ENCODE assay signal across 9 cellular contexts in the genomic region with DNA sequence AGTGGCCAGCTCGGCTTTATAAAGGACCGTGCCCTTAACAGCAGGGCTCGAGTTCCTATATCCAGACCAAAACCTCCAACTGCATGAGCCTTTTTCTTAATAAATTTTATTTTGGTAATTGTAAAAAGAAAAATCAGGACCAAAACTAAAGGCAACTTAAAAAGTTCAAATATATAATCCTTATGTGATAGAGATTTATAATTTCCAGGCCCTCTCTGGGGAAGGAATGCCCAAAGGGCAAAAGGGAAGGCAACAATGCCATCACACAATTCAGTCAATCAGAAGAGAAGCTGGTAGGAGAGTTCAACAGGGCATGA. TPM values are rescaled to one million over a fixed set of nuclear protein-coding genes. Genes with fewer than 3 reads are reported as not detected.
DNase-seq lines count a peak whose midpoint lies in the region; ATAC-seq and TF ChIP-seq lines count a peak whose summit lies in the region.
"Had no signal": no experiment of that assay in that cellular context is flagged by ENCODE, and none has a peak within 500 bp of the region (broad histone marks: within the 10 kb centered on the region; RNA-seq: fewer than 3 reads in every experiment).

No MANE protein-coding gene starts in this region.

- peak overlapping the region; percentile 89 for H3K4me3 Mint-ChIP-seq in WTC11
- peak overlapping the region; percentile 93 to 95 for H3K4me3 Mint-ChIP-seq in stimulated activated naive B cell treated with anti-CD40 and anti-IgM and Interleukin-4, amounts not matched to agents 10 μg/mL and 1 μg/mL and 100 μg/mL, for 72 hours

- H3K36me3 Mint-ChIP-seq in WTC11: peaks cover 31% of the 10 kb centered on the region
- peaks cover 27 to 47% of the 10 kb centered on the region in 2 donors for H3K36me3 Mint-ChIP-seq in stimulated activated naive B cell treated with anti-CD40 and anti-IgM and Interleukin-4, amounts not matched to agents 10 μg/mL and 1 μg/mL and 100 μg/mL, for 72 hours

- no peak for DNase-seq in SK-N-SH
- no peak for DNase-seq in WTC11 (ENCODE audit: low spot score)
- DNase-seq in stimulated activated naive B cell treated with anti-CD40 and anti-IgM and Interleukin-4, amounts not matched to agents 10 μg/mL and 1 μg/mL and 100 μg/mL, for 72 hours: no peak
- DNase-seq in ascending aorta (ENCODE audit: low spot score in 2 of 2): no peak
- DNase-seq in iPS-NIHi11 (ENCODE audit: low spot score): no peak
- DNase-seq in C1 segment of cervical spinal cord (lab: John Stamatoyannopoulos, UW): no peak

- no peaks in the 10 kb centered on the region for H3K27me3 ChIP-seq in SK-N-SH (ENCODE audit: insufficient read depth)
- no peaks in the 10 kb centered on the region for H3K27me3 ChIP-seq in ascending aorta

- no peaks in the 10 kb centered on the region for H3K9me2 ChIP-seq in SK-N-SH

- H3K4me1 Mint-ChIP-seq in WTC11: peaks cover 16% of the 10 kb centered on the region
- peaks cover 30 to 58% of the 10 kb centered on the region in 2 donors for H3K4me1 Mint-ChIP-seq in stimulated activated naive B cell treated with anti-CD40 and anti-IgM and Interleukin-4, amounts not matched to agents 10 μg/mL and 1 μg/mL and 100 μg/mL, for 72 hours

- no peak for TF ChIP-seq EP300 in SK-N-SH (IDR thresholded peaks at IDR 0.05; ENCODE audit: borderline replicate concordance in 1 of 2, low read depth in 1 of 2, low read length in 1 of 2)

- ATAC-seq in SK-N-SH treated with all-trans-retinoic acid at 6 μM for 48 hours (no peak), WTC11 (no peak)
- no peak for ATAC-seq in stimulated activated naive B cell treated with anti-CD40 and anti-IgM and Interleukin-4, amounts not matched to agents 10 μg/mL and 1 μg/mL and 100 μg/mL, for 72 hours (replicated peaks)

- H3K4me2 ChIP-seq in SK-N-SH: peak overlapping the region; percentile 98

- peak overlapping the region; percentile 57; the same call in 1 of the 2 replicates for H3K9ac ChIP-seq in SK-N-SH

- TF ChIP-seq RAD21 in SK-N-SH (IDR thresholded peaks at IDR 0.05; ENCODE audit: low read length): no peak

- H3F3A ChIP-seq in SK-N-SH (replicated peaks; ENCODE audit: insufficient read depth): peaks cover 13% of the 10 kb centered on the region

- H3K9me3 ChIP-seq in SK-N-SH (no peaks in the 10 kb centered on the region), ascending aorta (no peaks in the 10 kb centered on the region)

- H3K36me3 ChIP-seq in SK-N-SH (replicated peaks in 1 of 2; ENCODE audit: control insufficient read depth in 1 of 2, insufficient read depth in 2 of 2, low read length in 1 of 2) (peaks cover 36 to 58% of the 10 kb centered on the region in 2 experiments), ascending aorta (peaks cover 26 to 40% of the 10 kb centered on the region in 2 donors)

- CTCF ChIA-PET in SK-N-SH (lab: Yijun Ruan, JAX) (interaction anchor here (0.8 to 2.6 kb wide), 7 partner anchors 28 to 243 kb away, joined by 3 to 8 read pairs (median 4); a partner anchor contains a TSS), WTC11 (lab: Charles Lee) (interaction anchor here (0.9 to 3.3 kb wide), 9 partner anchors 17 to 243 kb away, joined by 3 to 24 read pairs (median 4); a partner anchor contains a TSS)

- H3K4me3 ChIP-seq in SK-N-SH (ENCODE audit: low read depth in 2 of 2, low read length in 1 of 2) (peak overlapping the region; percentile 13 to 96; a peak in 3 of 4 replicates), iPS-11a (ENCODE audit: low read depth, low read length) (peak overlapping the region; percentile 21), ascending aorta (peak overlapping the region in 1 of 2 donors; percentile 83)

- WGBS in SK-N-SH (ENCODE audit: low lambda C conversion rate): 0% methylated on average over 3 of the region's 3 CpGs

- peaks cover 46% of the 10 kb centered on the region for H3K79me2 ChIP-seq in SK-N-SH (ENCODE audit: insufficient read depth)

- intact Hi-C loops in ascending aorta (cut with DNase I): loop anchor here (2.0 kb wide), 3 partner anchors 28 to 74 kb away; a partner anchor contains a TSS

- H3K27ac ChIP-seq in SK-N-SH (ENCODE audit: low read depth in 2 of 2, low read length in 1 of 2): peak overlapping the region; percentile 72 to 82
- peak overlapping the region in 1 of 2 donors; percentile 17 for H3K27ac ChIP-seq in ascending aorta

- H3K27ac Mint-ChIP-seq in WTC11: no peak overlapping the region; the same call in 1 of the 2 replicates
- H3K27ac Mint-ChIP-seq in stimulated activated naive B cell treated with anti-CD40 and anti-IgM and Interleukin-4, amounts not matched to agents 10 μg/mL and 1 μg/mL and 100 μg/mL, for 72 hours: peak overlapping the region; percentile 95

- POLR2A ChIA-PET in SK-N-SH (lab: Yijun Ruan, JAX) (interaction anchor here (0.6 to 3.2 kb wide), 10 partner anchors 9 to 54 kb away, joined by 3 to 10 read pairs (median 5); a partner anchor contains a TSS), WTC11 (lab: Charles Lee) (interaction anchor here (0.9 to 1.7 kb wide), 6 partner anchors 20 to 74 kb away, joined by 4 to 11 read pairs (median 7); a partner anchor contains a TSS)

- no peaks in the 10 kb centered on the region for H3K27me3 Mint-ChIP-seq in WTC11 (ENCODE audit: low read depth)
- H3K27me3 Mint-ChIP-seq in stimulated activated naive B cell treated with anti-CD40 and anti-IgM and Interleukin-4, amounts not matched to agents 10 μg/mL and 1 μg/mL and 100 μg/mL, for 72 hours: no peaks in the 10 kb centered on the region

- H2AFZ ChIP-seq in SK-N-SH (ENCODE audit: low read depth): peak overlapping the region; percentile 82

- H4K20me1 ChIP-seq in SK-N-SH (ENCODE audit: insufficient read depth): no peaks in the 10 kb centered on the region

- no peak for TF ChIP-seq CTCF in SK-N-SH (IDR thresholded peaks at IDR 0.05)
- no peak for TF ChIP-seq CTCF in WTC11 (IDR thresholded peaks at IDR 0.05)
- TF ChIP-seq CTCF in ascending aorta (IDR thresholded peaks at IDR 0.05): no peak

- no peaks in the 10 kb centered on the region for H3K9me3 Mint-ChIP-seq in WTC11
- no peaks in the 10 kb centered on the region for H3K9me3 Mint-ChIP-seq in stimulated activated naive B cell treated with anti-CD40 and anti-IgM and Interleukin-4, amounts not matched to agents 10 μg/mL and 1 μg/mL and 100 μg/mL, for 72 hours

- peaks cover 9 to 21% of the 10 kb centered on the region in 2 experiments for H3K4me1 ChIP-seq in SK-N-SH (ENCODE audit: control insufficient read depth in 1 of 2, insufficient read depth in 2 of 2, low read depth in 1 of 2, low read length in 1 of 2)
- peaks cover 1 to 20% of the 10 kb centered on the region in 2 donors for H3K4me1 ChIP-seq in ascending aorta

TF ChIP-seq in SK-N-SH, 30 proteins besides CTCF, POLR2A, EP300 and RAD21:
- TF ChIP-seq NFIC (IDR thresholded peaks at IDR 0.05; ENCODE audit: borderline replicate concordance): 0 out of 2 replicates have a peak, but pooled peaks have one; percentile 1
- no peak for TF ChIP-seq SMC3 (IDR thresholded peaks at IDR 0.05; ENCODE audit: low read depth, low read length)

TF ChIP-seq in SK-N-SH treated with all-trans-retinoic acid at 6 μM for 48 hours, 23 proteins besides CTCF, POLR2A, EP300 and RAD21 (continues in another document):
- no peak for TF ChIP-seq RARB (CRISPR knock-in tag; IDR thresholded peaks at IDR 0.05)

TF ChIP-seq in WTC11, 78 proteins besides CTCF, POLR2A, EP300 and RAD21 (continues in another document):
- TF ChIP-seq ZNF317 (CRISPR knock-in tag; IDR thresholded peaks at IDR 0.05; ENCODE audit: borderline replicate concordance, low read depth) (no peak), ZNF396 (CRISPR knock-in tag; IDR thresholded peaks at IDR 0.05; ENCODE audit: borderline replicate concordance) (no peak), FOXP1 (CRISPR knock-in tag; IDR thresholded peaks at IDR 0.05; ENCODE audit: borderline replicate concordance) (no peak), MYBL2 (CRISPR knock-in tag; IDR thresholded peaks at IDR 0.05) (no peak)

RNA-seq across cellular contexts. Expression of a gene that starts 0.4 kb away (rescaled TPM):
- 39.7 and 61.3 TPM in 2 replicates for polyA plus RNA-seq in SK-N-SH (2012; rRNA removed)
- 24.0 and 34.4 TPM in 2 replicates for polyA plus RNA-seq in SK-N-SH (2012; cell fraction: cytosol; rRNA removed)
- 161 and 211 TPM in 2 replicates for polyA plus RNA-seq in SK-N-SH (2012; cell fraction: nucleus; rRNA removed)
- 87.6 to 128 TPM (median 91.2 TPM) in 3 replicates for total RNA-seq in WTC11 (2021)
- total RNA-seq in ascending aorta: 140 TPM

RNA-seq across cellular contexts. Expression of a gene that starts 6.2 kb away (rescaled TPM):
- 48.7 and 54.8 TPM in 2 replicates for polyA plus RNA-seq in SK-N-SH (2012; rRNA removed)
- polyA plus RNA-seq in SK-N-SH (2012; cell fraction: cytosol; rRNA removed): 49.3 and 49.8 TPM in 2 replicates
- 32.2 and 42.7 TPM in 2 replicates for polyA plus RNA-seq in SK-N-SH (2012; cell fraction: nucleus; rRNA removed)
- total RNA-seq in WTC11 (2021) (27.9 to 29.2 TPM (median 28.4 TPM) in 3 replicates), ascending aorta (86.5 TPM)

RNA-seq across cellular contexts. Expression of a gene that starts 16.5 kb away (rescaled TPM):
- polyA plus RNA-seq in SK-N-SH (2012; rRNA removed): 0.05 TPM in 1 of 2 replicates, not detected in the other
- 0.03 TPM in 1 of 2 replicates, not detected in the other for polyA plus RNA-seq in SK-N-SH (2012; cell fraction: cytosol; rRNA removed)
- 0.06 and 0.23 TPM in 2 replicates for polyA plus RNA-seq in SK-N-SH (2012; cell fraction: nucleus; rRNA removed)
- total RNA-seq in WTC11 (2021) (0.13 to 0.16 TPM in 2 of 3 replicates, not detected in the other), ascending aorta (not detected)
- total RNA-seq: A172 had no signal

RNA-seq across cellular contexts. Expression of a gene that starts 17.1 kb away (rescaled TPM):
- polyA plus RNA-seq in SK-N-SH (2012; rRNA removed): 13.1 and 23.2 TPM in 2 replicates
- polyA plus RNA-seq in SK-N-SH (2012; cell fraction: cytosol; rRNA removed): 10.7 and 18.2 TPM in 2 replicates
- polyA plus RNA-seq in SK-N-SH (2012; cell fraction: nucleus; rRNA removed): 141 and 220 TPM in 2 replicates
- total RNA-seq in WTC11 (2021) (29.6 to 32.2 TPM (median 31.5 TPM) in 3 replicates), ascending aorta (9.6 TPM)
- total RNA-seq: A172 had no signal

RNA-seq across cellular contexts. Expression of a gene that starts 24.3 kb away (rescaled TPM):
- polyA plus RNA-seq in SK-N-SH (2012; rRNA removed): 92.4 and 96.1 TPM in 2 replicates
- 117 and 158 TPM in 2 replicates for polyA plus RNA-seq in SK-N-SH (2012; cell fraction: cytosol; rRNA removed)
- polyA plus RNA-seq in SK-N-SH (2012; cell fraction: nucleus; rRNA removed): 62.1 and 64.8 TPM in 2 replicates
- total RNA-seq in WTC11 (2021) (32.7 to 38.5 TPM (median 36.5 TPM) in 3 replicates), ascending aorta (27.0 TPM)
